ENCODE assay signal across 12 cellular contexts in the genomic region with DNA sequence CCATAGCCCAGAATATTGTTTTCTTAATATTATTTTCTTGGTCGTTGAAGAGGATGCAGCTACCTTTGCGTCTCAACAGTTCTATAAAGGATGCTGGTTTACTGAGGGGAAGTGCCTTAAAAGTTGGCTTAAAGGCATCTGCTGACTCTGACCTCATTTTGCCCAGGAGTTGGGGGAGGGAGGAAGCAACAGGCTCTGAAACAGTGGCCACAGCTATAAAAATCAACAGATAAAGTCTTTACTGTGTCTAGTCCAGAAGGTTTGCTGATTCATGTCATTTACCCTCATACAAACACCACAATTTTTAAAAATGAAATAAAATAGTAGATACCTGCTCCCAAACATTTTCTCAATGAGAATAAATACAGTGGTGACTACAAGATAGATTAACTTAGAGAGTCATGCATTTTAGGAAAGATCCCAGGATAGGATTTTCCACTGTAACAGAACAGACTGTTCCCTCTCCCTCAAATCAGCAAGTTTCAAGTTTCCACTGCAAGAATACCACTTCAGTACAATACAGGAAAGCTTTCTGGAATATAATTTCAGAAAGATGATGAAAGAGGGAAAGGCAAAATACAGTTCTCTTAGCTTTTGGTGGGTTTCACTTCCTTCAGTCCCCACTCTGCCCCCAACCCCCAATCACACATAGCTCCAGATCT. TPM values are rescaled to one million over a fixed set of nuclear protein-coding genes. Genes with fewer than 3 reads are reported as not detected.
DNase-seq lines count a peak whose midpoint lies in the region; ATAC-seq and TF ChIP-seq lines count a peak whose summit lies in the region.
"Had no signal": no experiment of that assay in that cellular context is flagged by ENCODE, and none has a peak within 500 bp of the region (broad histone marks: within the 10 kb centered on the region; RNA-seq: fewer than 3 reads in every experiment).

No MANE protein-coding gene starts in this region.

- H3K27me3 ChIP-seq in prostate gland (replicated peaks; ENCODE audit: insufficient read depth) (no peaks in the 10 kb centered on the region), H7 (ENCODE audit: control insufficient read depth, insufficient read depth, low read length) (no peaks in the 10 kb centered on the region)
- H3K27me3 ChIP-seq: colonic mucosa had no signal

- peaks cover 16 to 19% of the 10 kb centered on the region in 2 donors for H3K27me3 Mint-ChIP-seq in T-cell

- TF ChIP-seq CTCF in choroid plexus epithelial cell (conservative IDR thresholded peaks at IDR 0.05; ENCODE audit: low read depth, low read length) (no peak), prostate gland (IDR thresholded peaks at IDR 0.05) (no peak)

- H3K9me3 ChIP-seq in prostate gland, result no peaks in the 10 kb centered on the region
- H3K9me3 ChIP-seq: colonic mucosa had no signal

- intact Hi-C loops in prostate gland (cut with DNase I), result no loop called here

- H3K27ac ChIP-seq in prostate gland, result peak overlapping the region; percentile 30 to 81
- H3K27ac ChIP-seq: colonic mucosa had no signal

- H3K27ac Mint-ChIP-seq in T-cell, result no peak overlapping the region

- 22% methylated on average over 2 of the region's 2 CpGs for WGBS in prostate gland

- no peaks in the 10 kb centered on the region for H3K36me3 ChIP-seq in prostate gland
- H3K36me3 ChIP-seq in H7 (replicated peaks; ENCODE audit: control insufficient read depth, insufficient read depth, low read length), result no peaks in the 10 kb centered on the region
- H3K36me3 ChIP-seq: colonic mucosa had no signal

- peaks cover 1 to 12% (median 11%) of the 10 kb centered on the region in 3 donors for H3K4me1 Mint-ChIP-seq in T-cell

- H3K4me3 Mint-ChIP-seq in T-cell, result no peak overlapping the region

- POLR2A ChIA-PET in T-cell (lab: Charles Lee), result no interaction called here

- no peaks in the 10 kb centered on the region for H3K36me3 Mint-ChIP-seq in T-cell

- peak overlapping the region; percentile 14 for H3K4me3 ChIP-seq in choroid plexus epithelial cell (ENCODE audit: low read depth, low read length)
- no peak overlapping the region for H3K4me3 ChIP-seq in prostate gland
- H3K4me3 ChIP-seq in H7 (ENCODE audit: insufficient read depth, low read depth, low read length), result no peak overlapping the region
- H3K4me3 ChIP-seq: colonic mucosa had no signal

- no peak for TF ChIP-seq POLR2A in prostate gland (IDR thresholded peaks at IDR 0.05)

- CTCF ChIA-PET in T-cell (lab: Charles Lee), result no interaction called here

- no peaks in the 10 kb centered on the region for H3K4me1 ChIP-seq in prostate gland (replicated peaks)
- H3K4me1 ChIP-seq: colonic mucosa had no signal

- DNase-seq in H4 (ENCODE audit: low spot score), result peak; percentile 13
- DNase-seq in MV-4-11 (lab: John Stamatoyannopoulos, UW), result peak; percentile 17
- peak; percentile 56 for DNase-seq in choroid plexus epithelial cell (ENCODE audit: low read depth)
- DNase-seq in prostate gland (ENCODE audit: low spot score), result no peak
- no peak for DNase-seq in stimulated activated CD4-positive, alpha-beta T cell treated with anti-CD3 and anti-CD28 coated beads, Interleukin-1b, Interleukin-23, amount 100 ng/mL, for 48 hours
- no peak for DNase-seq in H7
- DNase-seq in NCI-H446 treated with DMSO at 0.1 percent for 48 hours (lab: John Stamatoyannopoulos, UW), result no peak
- no peak for DNase-seq in T-cell
- DNase-seq: colonic mucosa, NCI-H1105, right cardiac atrium, SHP77 had no signal

- H3K9me3 Mint-ChIP-seq in T-cell, result no peaks in the 10 kb centered on the region

- ATAC-seq in T-cell (replicated peaks in 1 of 4), result no peak

RNA-seq across cellular contexts. Expression of gene PHKA1, which starts 1.9 kb away (rescaled TPM):
- 7.8 and 8.6 TPM in 2 replicates for total RNA-seq in H4 (2014; rRNA removed; shearing (Covaris generic))
- 10 to 100 TPM; 12.4 TPM for total RNA-seq in prostate gland
- 7.1 and 10.5 TPM in 2 replicates for total RNA-seq in H7 (2014; rRNA removed; shearing (Covaris generic))
- total RNA-seq in T-cell, result under 1 TPM; 0.30 to 0.67 (median 0.44) TPM

Comparison
In these comparisons a context has a peak if more than half of its experiments do, and no peak if none do; other contexts are left out.
1. DNase-seq: peak in H4 (single experiment), MV-4-11 (single experiment) and choroid plexus epithelial cell (single experiment); none in prostate gland (single experiment), stimulated activated CD4-positive, alpha-beta T cell treated with anti-CD3 and anti-CD28 coated beads, Interleukin-1b, Interleukin-23, amount 100 ng/mL, for 48 hours (single experiment), H7 (single experiment), NCI-H446 treated with DMSO at 0.1 percent for 48 hours (single experiment) and T-cell (0 of 34).